In genomic region chr12:100717733-100718067, GRCh38 we compare ENCODE assay signal across 1 cellular context.
TF ChIP-seq lines count a peak whose summit lies in the region.

No MANE protein-coding gene starts in this region.

TF ChIP-seq in HEK293, 187 proteins besides CTCF, POLR2A, EP300 and RAD21 (continued from another document):
- TF ChIP-seq PRDM4 (tag by site-specific recombination; IDR thresholded peaks at IDR 0.05): peak; percentile 47; the same call in 1 of the 2 replicates
- no peak for TF ChIP-seq INSM2 (tag by site-specific recombination; IDR thresholded peaks at IDR 0.05)
- 0 out of 2 replicates have a peak, but pooled peaks have one; percentile 14 for TF ChIP-seq ZBTB20 (tag by site-specific recombination; IDR thresholded peaks at IDR 0.05)
- TF ChIP-seq ZNF654 (tag by site-specific recombination; IDR thresholded peaks at IDR 0.05; ENCODE audit: low read depth): no peak
